In the genomic region with DNA sequence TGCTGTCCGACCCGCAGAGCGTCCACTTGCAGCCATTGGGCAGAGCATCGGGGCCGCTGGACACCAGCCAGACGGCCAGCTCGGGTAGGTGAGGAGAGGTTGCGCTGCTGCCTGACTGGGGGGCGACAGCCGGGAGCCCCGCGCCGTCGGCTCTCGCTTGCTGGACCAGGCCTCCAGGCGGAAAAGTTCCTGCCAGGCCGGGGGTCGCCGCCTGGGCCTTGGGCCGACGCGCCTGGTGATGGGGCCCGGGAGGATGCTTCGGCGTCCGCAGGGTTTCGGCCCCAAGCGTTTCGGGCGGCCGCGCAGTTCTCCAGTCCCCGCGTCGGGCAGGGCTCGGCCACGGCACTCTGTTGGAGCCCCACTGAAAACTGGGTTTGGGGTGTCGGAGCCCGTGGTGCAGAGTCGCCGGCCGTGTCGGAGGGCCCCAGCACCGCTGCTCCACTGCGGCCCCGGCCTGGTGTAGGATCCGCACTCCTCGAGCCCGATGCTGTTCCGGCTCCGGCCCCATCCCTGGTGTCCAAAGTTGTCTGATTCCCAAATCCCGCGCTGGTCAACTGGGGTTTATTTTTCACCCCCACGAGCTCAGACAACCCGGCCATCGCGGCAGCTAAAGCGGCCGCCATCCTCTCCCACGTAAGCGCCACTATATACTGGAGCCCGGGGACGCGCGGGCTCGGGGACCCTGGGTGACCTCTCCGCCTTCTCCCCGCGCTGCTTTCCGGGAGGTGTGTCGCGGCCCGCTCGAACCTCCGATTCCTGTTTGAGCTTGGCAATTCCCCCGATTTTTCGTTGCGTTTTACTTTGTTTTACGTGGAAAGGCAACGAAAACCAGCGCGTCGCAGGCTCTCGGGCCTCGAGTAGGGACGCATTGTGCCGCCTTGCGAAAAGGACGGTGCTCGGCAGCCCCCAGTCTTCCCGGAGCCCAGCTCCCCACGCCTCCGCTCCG, we compare ENCODE assay signal across 8 cellular contexts. TPM values are rescaled to one million over a fixed set of nuclear protein-coding genes. Genes with fewer than 3 reads are reported as not detected.
DNase-seq lines count a peak whose midpoint lies in the region; ATAC-seq and TF ChIP-seq lines count a peak whose summit lies in the region.

No MANE protein-coding gene starts in this region.

- H3K27ac ChIP-seq in esophagus muscularis mucosa (replicated peaks in 1 of 4) = no peak overlapping the region
- H3K27ac ChIP-seq in osteoblast (ENCODE audit: low read depth, low read length) = no peak overlapping the region

- no peaks in the 10 kb centered on the region for H3K4me1 Mint-ChIP-seq in Caco-2 (ENCODE audit: low read depth, unreplicated experiment)
- H3K4me1 Mint-ChIP-seq in HFFc6 (ENCODE audit: low read depth) = no peaks in the 10 kb centered on the region

- no TSS peak for BruUV-seq in Caco-2 (replicated peaks; lab: Mats Ljungman, UMichigan)

- no peak for TF ChIP-seq CTCF in Caco-2 (IDR thresholded peaks at IDR 0.05; ENCODE audit: insufficient read depth in 1 of 2, low read depth in 1 of 2, low read length in 1 of 2, severe bottlenecking in 1 of 2, unreplicated experiment in 1 of 2)
- no peak for TF ChIP-seq CTCF in esophagus muscularis mucosa (IDR thresholded peaks at IDR 0.05)
- no peak for TF ChIP-seq CTCF in osteoblast (IDR thresholded peaks at IDR 0.05; ENCODE audit: extremely low read depth, low read depth, low read length)
- TF ChIP-seq CTCF in HFFc6 (IDR thresholded peaks at IDR 0.05) = no peak

- ATAC-seq in HG02884 (IDR thresholded peaks at IDR 0.05; ENCODE audit: unreplicated experiment) (no peak), GM21825 (IDR thresholded peaks at IDR 0.05; ENCODE audit: unreplicated experiment) (no peak)

- intact Hi-C loops in Caco-2 (cut with micrococcal nuclease; ENCODE audit: unreplicated experiment) = no loop called here
- intact Hi-C loops in esophagus muscularis mucosa (cut with DNase I) = no loop called here

- no peaks in the 10 kb centered on the region for H3K9me3 ChIP-seq in Caco-2
- H3K9me3 ChIP-seq in NT2/D1 (ENCODE audit: insufficient read depth, low read length) = no peaks in the 10 kb centered on the region
- H3K9me3 ChIP-seq in esophagus muscularis mucosa = no peaks in the 10 kb centered on the region
- H3K9me3 ChIP-seq in osteoblast (ENCODE audit: low read depth, low read length) = no peaks in the 10 kb centered on the region

- 6% methylated on average over 38 of the region's 94 CpGs for WGBS in esophagus muscularis mucosa

- H3K9me3 Mint-ChIP-seq in Caco-2 (ENCODE audit: unreplicated experiment) (no peaks in the 10 kb centered on the region), HFFc6 (no peaks in the 10 kb centered on the region)

- TF ChIP-seq POLR2A in esophagus muscularis mucosa (IDR thresholded peaks at IDR 0.05; ENCODE audit: low read depth) = no peak

- H3K27me3 Mint-ChIP-seq in Caco-2 (ENCODE audit: insufficient read depth, unreplicated experiment) = peaks cover 34% of the 10 kb centered on the region
- H3K27me3 Mint-ChIP-seq in HFFc6 (ENCODE audit: insufficient read depth) = peaks cover 59% of the 10 kb centered on the region

- CTCF ChIA-PET in Caco-2 (lab: Charles Lee) = no interaction called here

- H3K36me3 Mint-ChIP-seq in Caco-2 (ENCODE audit: insufficient read depth, unreplicated experiment) (no peaks in the 10 kb centered on the region), HFFc6 (ENCODE audit: low read depth) (no peaks in the 10 kb centered on the region)

- no peak overlapping the region for H3K27ac Mint-ChIP-seq in Caco-2 (ENCODE audit: unreplicated experiment)
- H3K27ac Mint-ChIP-seq in HFFc6 = no peak overlapping the region

- no peaks in the 10 kb centered on the region for H3K79me2 ChIP-seq in osteoblast (ENCODE audit: insufficient read depth, low read length)

- no peak overlapping the region for H2AFZ ChIP-seq in osteoblast (ENCODE audit: low read length)

- peaks cover 7% of the 10 kb centered on the region for H4K20me1 ChIP-seq in osteoblast (ENCODE audit: insufficient read depth, low read length)

- no peaks in the 10 kb centered on the region for H3K36me3 ChIP-seq in Caco-2 (ENCODE audit: control insufficient read depth, insufficient read depth, low read length)
- no peaks in the 10 kb centered on the region for H3K36me3 ChIP-seq in NT2/D1 (ENCODE audit: insufficient read depth, insufficient read length, low read length)
- no peaks in the 10 kb centered on the region for H3K36me3 ChIP-seq in esophagus muscularis mucosa
- no peaks in the 10 kb centered on the region for H3K36me3 ChIP-seq in osteoblast (ENCODE audit: insufficient read depth, low read length)

- H3K4me3 ChIP-seq in Caco-2 (ENCODE audit: low read depth, low read length) (no peak overlapping the region), NT2/D1 (ENCODE audit: insufficient read length, low read depth) (peak overlapping the region; percentile 40), esophagus muscularis mucosa (peak overlapping the region; percentile 40 to 51 (median 44)), osteoblast (ENCODE audit: insufficient read depth, low read length) (no peak overlapping the region)

- H3K4me3 Mint-ChIP-seq in Caco-2 (ENCODE audit: unreplicated experiment) (peak overlapping the region; percentile 54), HFFc6 (no peak overlapping the region)

- H3K9ac ChIP-seq in NT2/D1 (ENCODE audit: insufficient read length, low read depth) = peak overlapping the region; percentile 56

- POLR2A ChIA-PET in Caco-2 (lab: Charles Lee) = interaction anchor here (0.6 kb wide), 1 partner anchor 13 kb away, joined by 4 read pairs; no protein-coding TSS in a partner anchor

- TF ChIP-seq EP300 in esophagus muscularis mucosa (IDR thresholded peaks at IDR 0.05) = no peak

- DNase-seq in Caco-2 (no peak), NT2/D1 (ENCODE audit: low read depth, low spot score) (no peak), esophagus muscularis mucosa (ENCODE audit: extremely low spot score) (no peak), osteoblast (ENCODE audit: insufficient read length, low spot score, missing footprints) (peak; percentile 81), HFFc6 (no peak), anterior cingulate cortex (lab: John Stamatoyannopoulos, UW) (no peak)

- H3K27me3 ChIP-seq in Caco-2 (replicated peaks; ENCODE audit: control insufficient read depth, insufficient read depth, low read length) = no peaks in the 10 kb centered on the region; the same call in 1 of the 2 replicates
- H3K27me3 ChIP-seq in NT2/D1 (ENCODE audit: insufficient read depth, insufficient read length) = peaks cover 71% of the 10 kb centered on the region
- H3K27me3 ChIP-seq in esophagus muscularis mucosa = peaks cover 18 to 87% (median 58%) of the 10 kb centered on the region in 4 donors
- H3K27me3 ChIP-seq in osteoblast (ENCODE audit: insufficient read depth, low read length) = peaks cover 81% of the 10 kb centered on the region

- no peak overlapping the region for H3K4me2 ChIP-seq in osteoblast (ENCODE audit: insufficient read depth, low read length)

- H3K4me1 ChIP-seq in Caco-2 = no peaks in the 10 kb centered on the region
- peaks cover 5% of the 10 kb centered on the region for H3K4me1 ChIP-seq in NT2/D1 (ENCODE audit: insufficient read depth, insufficient read length)
- H3K4me1 ChIP-seq in esophagus muscularis mucosa = peaks cover 30 to 31% (median 31%) of the 10 kb centered on the region in 4 donors
- H3K4me1 ChIP-seq in osteoblast (ENCODE audit: insufficient read depth, low read length) = no peaks in the 10 kb centered on the region

RNA-seq across cellular contexts. Expression of a gene that starts 0.9 kb away (rescaled TPM):
- not detected in 2 replicates for total RNA-seq in Caco-2 (2022)
- total RNA-seq in esophagus muscularis mucosa = not detected
- not detected in 2 replicates for total RNA-seq in osteoblast
- total RNA-seq in HFFc6 (2021; fragmentation: NEBNext Ultra II Directional; extraction: Animal tissue kit (Norgen Biotek cat#: 25700)) = not detected

Comparison
In these comparisons a context has a peak if more than half of its experiments do, and no peak if none do; other contexts are left out.
1. H3K4me3 ChIP-seq: peak in NT2/D1 (single experiment) and esophagus muscularis mucosa (4 of 4); none in Caco-2 (single experiment) and osteoblast (single experiment).